In genomic region chr2:177221970-177222369, GRCh38 we compare ENCODE assay signal across 25 cellular contexts. TPM values are rescaled to one million over a fixed set of nuclear protein-coding genes. Genes with fewer than 3 reads are reported as not detected.
A peak's percentile ranks its signal among the peaks of the same experiment; 100 is the strongest.
DNase-seq lines count a peak whose midpoint lies in the region; ATAC-seq, FAIRE-seq and TF ChIP-seq lines count a peak whose summit lies in the region.
"Had no signal": no experiment of that assay in that cellular context is flagged by ENCODE, and none has a peak within 500 bp of the region (broad histone marks: within the 10 kb centered on the region; RNA-seq: fewer than 3 reads in every experiment).

No MANE protein-coding gene starts in this region.

- TF ChIP-seq CTCF in astrocyte (IDR thresholded peaks at IDR 0.05; ENCODE audit: insufficient read depth, low read depth, low read length) (no peak), neutrophil (IDR thresholded peaks at IDR 0.05) (no peak), esophagus squamous epithelium (IDR thresholded peaks at IDR 0.05) (no peak)

- no peaks in the 10 kb centered on the region for H3K9me3 Mint-ChIP-seq in activated CD8-positive, alpha-beta memory T cell treated with anti-CD3 and anti-CD28 coated beads, Interleukin-2, amount 10 ng/mL, durations not matched to agents 7 days and 5 days (ENCODE audit: low read depth)
- no peaks in the 10 kb centered on the region for H3K9me3 Mint-ChIP-seq in astrocyte (ENCODE audit: unreplicated experiment)
- H3K9me3 Mint-ChIP-seq: T-helper 1 cell treated with Interleukin-12 subunit alpha and Interleukin-12 subunit beta and Interleukin-4 antibody, amounts not matched to agents 30 μg/mL and 1 μg/mL, for 36 hours had no signal

- no peak for ATAC-seq in activated CD8-positive, alpha-beta memory T cell treated with anti-CD3 and anti-CD28 coated beads, Interleukin-2, amount 10 ng/mL, durations not matched to agents 7 days and 5 days
- ATAC-seq in aorta (ENCODE audit: low FRiP score): no peak
- ATAC-seq: GM12878, HCT116 had no signal

- H3K27me3 ChIP-seq in HUES48 (ENCODE audit: control insufficient read depth, insufficient read depth, low read length) (no peaks in the 10 kb centered on the region), astrocyte (ENCODE audit: insufficient read depth, low read length) (no peaks in the 10 kb centered on the region), neutrophil (no peaks in the 10 kb centered on the region), aorta (ENCODE audit: control insufficient read depth in 1 of 2, insufficient read depth in 2 of 2, low read length in 1 of 2) (no peaks in the 10 kb centered on the region), esophagus squamous epithelium (no peaks in the 10 kb centered on the region)
- H3K27me3 ChIP-seq: BLaER1 treated with 17β-estradiol and CSF1 and Interleukin-3, amounts not matched to agents 10 nM and 100 nM; hepatocyte; sigmoid colon; stomach had no signal

- H3K27ac Mint-ChIP-seq in activated CD8-positive, alpha-beta memory T cell treated with anti-CD3 and anti-CD28 coated beads, Interleukin-2, amount 10 ng/mL, durations not matched to agents 7 days and 5 days: peak overlapping the region; percentile 2
- no peak overlapping the region for H3K27ac Mint-ChIP-seq in astrocyte (ENCODE audit: unreplicated experiment)
- H3K27ac Mint-ChIP-seq: T-helper 1 cell treated with Interleukin-12 subunit alpha and Interleukin-12 subunit beta and Interleukin-4 antibody, amounts not matched to agents 30 μg/mL and 1 μg/mL, for 36 hours had no signal

- H3K4me2 ChIP-seq in astrocyte (ENCODE audit: low read length): no peak overlapping the region
- H3K4me2 ChIP-seq: A549; BLaER1 treated with 17β-estradiol and CSF1 and Interleukin-3, amounts not matched to agents 10 nM and 100 nM; hepatocyte had no signal

- H3K36me3 Mint-ChIP-seq in activated CD8-positive, alpha-beta memory T cell treated with anti-CD3 and anti-CD28 coated beads, Interleukin-2, amount 10 ng/mL, durations not matched to agents 7 days and 5 days: peaks cover 53% of the 10 kb centered on the region
- peaks cover 17% of the 10 kb centered on the region for H3K36me3 Mint-ChIP-seq in astrocyte (ENCODE audit: low read depth, unreplicated experiment)

- H3K9ac ChIP-seq in HUES48 (ENCODE audit: low read depth, low read length): no peak overlapping the region
- H3K9ac ChIP-seq in astrocyte (ENCODE audit: low read length): no peak overlapping the region
- H3K9ac ChIP-seq: BLaER1 treated with 17β-estradiol and CSF1 and Interleukin-3, amounts not matched to agents 10 nM and 100 nM had no signal

- no peak for DNase-seq in activated CD8-positive, alpha-beta memory T cell treated with anti-CD3 and anti-CD28 coated beads, Interleukin-2, amount 10 ng/mL, durations not matched to agents 7 days and 5 days
- DNase-seq in activated CD8-positive, alpha-beta memory T cell treated with anti-CD3 and anti-CD28 coated beads, Interleukin-2, amount 50 U/mL, for 4 hours: no peak
- DNase-seq in astrocyte (ENCODE audit: low read depth) (no peak), aorta (no peak), HTR-8/SVneo (ENCODE audit: insufficient read length, low spot score) (no peak), esophagus squamous epithelium (lab: John Stamatoyannopoulos, UW) (no peak)
- DNase-seq: activated CD8-positive, alpha-beta memory T cell treated with anti-CD3 and anti-CD28 coated beads for 24 hours; activated effector memory CD4-positive, alpha-beta T cell treated with anti-CD3 and anti-CD28 coated beads, Interleukin-2, amount 50 U/mL, for 16 hours; NCI-H1436; NCI-H748 treated with DMSO at 0.1 percent for 48 hours; SHP77 treated with DMSO at 0.1 percent for 48 hours; sigmoid colon; stimulated activated CD4-positive, alpha-beta T cell treated with anti-CD3 and anti-CD28 coated beads, Interleukin-1b, Interleukin-23, amount 100 ng/mL, for 48 hours; stomach had no signal

- peaks cover 25% of the 10 kb centered on the region for H3K4me1 ChIP-seq in HUES48 (ENCODE audit: control insufficient read depth, insufficient read depth, low read length)
- H3K4me1 ChIP-seq in astrocyte (ENCODE audit: insufficient read depth, low read length): no peaks in the 10 kb centered on the region
- H3K4me1 ChIP-seq in neutrophil (ENCODE audit: control insufficient read depth in 1 of 2, insufficient read depth in 1 of 2, low read depth in 1 of 2, low read length in 1 of 2): peaks cover under 1 to 1% of the 10 kb centered on the region in 2 experiments
- no peaks in the 10 kb centered on the region for H3K4me1 ChIP-seq in aorta (ENCODE audit: control insufficient read depth in 1 of 2, insufficient read depth in 2 of 2, low read length in 2 of 2)
- H3K4me1 ChIP-seq in esophagus squamous epithelium: peaks cover under 1 to 51% (median 7%) of the 10 kb centered on the region in 3 donors

- H3K4me3 ChIP-seq in HUES48 (ENCODE audit: low read depth, low read length) (no peak overlapping the region), astrocyte (ENCODE audit: insufficient read depth, low read depth, low read length) (no peak overlapping the region), neutrophil (ENCODE audit: low read depth in 1 of 2, low read length in 1 of 2) (no peak overlapping the region), aorta (ENCODE audit: low read length in 2 of 2) (no peak overlapping the region), esophagus squamous epithelium (no peak overlapping the region)
- H3K4me3 ChIP-seq: A549; BLaER1 treated with 17β-estradiol and CSF1 and Interleukin-3, amounts not matched to agents 10 nM and 100 nM; GM12878; hepatocyte; sigmoid colon; stomach had no signal

- FAIRE-seq in astrocyte (lab: Jason Lieb, UNC) (peak; percentile 54), HTR-8/SVneo (lab: Jason Lieb, UNC) (no peak)
- FAIRE-seq: A549, colon, GM12878, islet of Langerhans had no signal

- H3K79me2 ChIP-seq in astrocyte (ENCODE audit: insufficient read depth, low read length): peaks cover 22% of the 10 kb centered on the region

- WGBS in aorta, 2 donors: 69 to 71% methylated on average over 3 of the region's 3 CpGs
- 75 to 77% methylated on average over 3 of the region's 3 CpGs for WGBS in esophagus squamous epithelium, 2 donors

- H3K4me1 Mint-ChIP-seq in activated CD8-positive, alpha-beta memory T cell treated with anti-CD3 and anti-CD28 coated beads, Interleukin-2, amount 10 ng/mL, durations not matched to agents 7 days and 5 days: peaks cover 38% of the 10 kb centered on the region
- H3K4me1 Mint-ChIP-seq in astrocyte (ENCODE audit: low read depth, unreplicated experiment): peaks cover 18% of the 10 kb centered on the region

- H3K9me3 ChIP-seq in HUES48 (ENCODE audit: control insufficient read depth, insufficient read depth, low read length) (no peaks in the 10 kb centered on the region), astrocyte (ENCODE audit: insufficient read depth, low read depth, low read length) (no peaks in the 10 kb centered on the region), neutrophil (no peaks in the 10 kb centered on the region), aorta (ENCODE audit: control insufficient read depth, low read length) (no peaks in the 10 kb centered on the region), esophagus squamous epithelium (no peaks in the 10 kb centered on the region)
- H3K9me3 ChIP-seq: A549; BLaER1 treated with 17β-estradiol and CSF1 and Interleukin-3, amounts not matched to agents 10 nM and 100 nM; sigmoid colon; stomach had no signal

- intact Hi-C loops in aorta (cut with DNase I) (no loop called here), esophagus squamous epithelium (cut with DNase I) (no loop called here)

- H3K36me3 ChIP-seq in HUES48 (ENCODE audit: control insufficient read depth, insufficient read depth, low read length) (peaks cover 60% of the 10 kb centered on the region), astrocyte (ENCODE audit: insufficient read depth, low read length) (peaks cover 47% of the 10 kb centered on the region), neutrophil (peaks cover 89% of the 10 kb centered on the region), aorta (ENCODE audit: control insufficient read depth in 1 of 2, insufficient read depth in 2 of 2, low read length in 1 of 2) (peaks cover 0 to 4% of the 10 kb centered on the region in 2 donors), esophagus squamous epithelium (peaks cover 15 to 88% (median 38%) of the 10 kb centered on the region in 3 donors)

- H3K27ac ChIP-seq in HUES48 (ENCODE audit: low read depth, low read length) (peak overlapping the region; percentile 18), astrocyte (ENCODE audit: low read depth, low read length) (no peak overlapping the region), neutrophil (peak overlapping the region; percentile 56), aorta (ENCODE audit: low read depth in 1 of 2, low read length in 2 of 2) (no peak overlapping the region), esophagus squamous epithelium (peak overlapping the region in 1 of 4 donors; percentile 3)
- H3K27ac ChIP-seq: A549; BLaER1 treated with 17β-estradiol and CSF1 and Interleukin-3, amounts not matched to agents 10 nM and 100 nM; hepatocyte; VCaP had no signal

- H4K20me1 ChIP-seq in astrocyte (ENCODE audit: insufficient read depth, low read length): peaks cover 54% of the 10 kb centered on the region

- H2AFZ ChIP-seq in astrocyte (ENCODE audit: low read depth, low read length): no peak overlapping the region
- H2AFZ ChIP-seq: hepatocyte had no signal

- CTCF ChIA-PET in activated CD8-positive, alpha-beta memory T cell treated with anti-CD3 and anti-CD28 coated beads, Interleukin-2, amount 10 ng/mL, durations not matched to agents 7 days and 5 days (lab: Charles Lee): interaction anchor here (1.0 to 2.1 kb wide), 4 partner anchors 16 to 58 kb away, joined by 3 to 4 read pairs (median 4); partner anchors contain the start of gene NFE2L2

- H3K4me3 Mint-ChIP-seq in activated CD8-positive, alpha-beta memory T cell treated with anti-CD3 and anti-CD28 coated beads, Interleukin-2, amount 10 ng/mL, durations not matched to agents 7 days and 5 days: no peak overlapping the region
- H3K4me3 Mint-ChIP-seq in astrocyte (ENCODE audit: unreplicated experiment): no peak overlapping the region
- H3K4me3 Mint-ChIP-seq: T-helper 1 cell treated with Interleukin-12 subunit alpha and Interleukin-12 subunit beta and Interleukin-4 antibody, amounts not matched to agents 30 μg/mL and 1 μg/mL, for 36 hours had no signal

- no peaks in the 10 kb centered on the region for H3K27me3 Mint-ChIP-seq in activated CD8-positive, alpha-beta memory T cell treated with anti-CD3 and anti-CD28 coated beads, Interleukin-2, amount 10 ng/mL, durations not matched to agents 7 days and 5 days
- no peaks in the 10 kb centered on the region for H3K27me3 Mint-ChIP-seq in astrocyte (ENCODE audit: low read depth, unreplicated experiment)

- no peak for TF ChIP-seq POLR2A in esophagus squamous epithelium (IDR thresholded peaks at IDR 0.05)

RNA-seq across cellular contexts. Expression of gene HNRNPA3, which starts 9.4 kb away (rescaled TPM):
- 100 to 1,000 TPM; 298 to 320 TPM for total RNA-seq in activated CD8-positive, alpha-beta memory T cell treated with anti-CD3 and anti-CD28 coated beads, Interleukin-2, amount 10 ng/mL, durations not matched to agents 7 days and 5 days
- total RNA-seq in astrocyte (147 and 184 TPM in 2 replicates), aorta (100 to 1,000 TPM; 149 to 178 TPM), esophagus squamous epithelium (10 to 100 TPM; 34.9 to 78.2 (median 61.6) TPM)
- 100 to 1,000 TPM; 118 to 139 TPM for polyA plus RNA-seq in aorta

RNA-seq across cellular contexts. Expression of gene NFE2L2, which starts 42.6 kb away (rescaled TPM):
- 10 to 100 TPM; 56.5 to 58.9 TPM for total RNA-seq in activated CD8-positive, alpha-beta memory T cell treated with anti-CD3 and anti-CD28 coated beads, Interleukin-2, amount 10 ng/mL, durations not matched to agents 7 days and 5 days
- 81.0 and 83.3 TPM in 2 replicates for total RNA-seq in astrocyte
- 100 to 1,000 TPM; 101 to 131 TPM for total RNA-seq in aorta
- polyA plus RNA-seq in aorta: 100 to 1,000 TPM in 1 of 2 donors, 10 to 100 TPM in 1; 83.4 to 103 TPM
- total RNA-seq in esophagus squamous epithelium: 100 to 1,000 TPM; 147 to 315 (median 189) TPM

Comparison
In these comparisons a context has a peak if more than half of its experiments do, and no peak if none do; other contexts are left out.
1. H3K27ac ChIP-seq: peak in HUES48 (single experiment) and neutrophil (single experiment); none in astrocyte (single experiment) and aorta (0 of 2).